ENCODE assay signal across 8 cellular contexts in genomic region chr6:129860901-129861665, GRCh38. TPM values are rescaled to one million over a fixed set of nuclear protein-coding genes. Genes with fewer than 3 reads are reported as not detected.
DNase-seq lines count a peak whose midpoint lies in the region; ATAC-seq, FAIRE-seq and TF ChIP-seq lines count a peak whose summit lies in the region.

TSS of gene TMEM244 (minus strand) at chr6:129861315. CDS start at chr6:129861188, 127 bp downstream.

- H3K4me1 ChIP-seq in HepG2 (ENCODE audit: insufficient read depth, low read length), result no peaks in the 10 kb centered on the region

- intact Hi-C loops in HepG2 (cut with micrococcal nuclease; ENCODE audit: unreplicated experiment), result no loop called here

- no peaks in the 10 kb centered on the region for H4K20me1 ChIP-seq in HepG2 (ENCODE audit: insufficient read depth, low read length)

- TF ChIP-seq CTCF in AG09319 (IDR thresholded peaks at IDR 0.05; ENCODE audit: low read depth, low read length) (no peak), WI38 (IDR thresholded peaks at IDR 0.05; ENCODE audit: low read depth, low read length) (no peak), glutamatergic neuron (IDR thresholded peaks at IDR 0.05; ENCODE audit: partially characterized antibody, unreplicated experiment) (no peak), HepG2 (CRISPR knock-in tag; IDR thresholded peaks at IDR 0.05) (no peak)

- no peaks in the 10 kb centered on the region for H3K79me2 ChIP-seq in HepG2 (ENCODE audit: insufficient read depth, low read length)

- peak within 1 kb of the TSS; percentile 36 for H3K4me3 Mint-ChIP-seq in glutamatergic neuron (ENCODE audit: unreplicated experiment)

- peaks cover 12% of the 10 kb centered on the region for H3K4me1 Mint-ChIP-seq in glutamatergic neuron (ENCODE audit: low read depth, unreplicated experiment)

- no peaks in the 10 kb centered on the region for H3K36me3 Mint-ChIP-seq in glutamatergic neuron (ENCODE audit: unreplicated experiment)

- peak within 1 kb of the TSS; percentile 73 for H3K27ac Mint-ChIP-seq in glutamatergic neuron (ENCODE audit: unreplicated experiment)

- ATAC-seq in GM18868 (IDR thresholded peaks at IDR 0.05; ENCODE audit: unreplicated experiment), result peak; percentile 54
- no peak for ATAC-seq in HG02759 (IDR thresholded peaks at IDR 0.05; ENCODE audit: unreplicated experiment)
- no peak for ATAC-seq in HepG2
- ATAC-seq in GM18502 (IDR thresholded peaks at IDR 0.05; ENCODE audit: poor library complexity, unreplicated experiment), result no peak
- ATAC-seq in GM18498 (IDR thresholded peaks at IDR 0.05; ENCODE audit: unreplicated experiment), result no peak

- in situ Hi-C loops in HepG2 (cut with HindIII; ENCODE audit: extremely low pct_ligation_motif_present, low pct_unique_long_range_greater_than_20kb), result no loop called here

- no peak for FAIRE-seq in HepG2 (lab: Jason Lieb, UNC)

- H3K27me3 Mint-ChIP-seq in glutamatergic neuron (ENCODE audit: unreplicated experiment), result peaks cover 2% of the 10 kb centered on the region

- TF ChIP-seq EP300 in HepG2 (IDR thresholded peaks at IDR 0.05; ENCODE audit: low read depth in 2 of 2, low read length in 2 of 2), result no peak
- no peak for TF ChIP-seq EP300 in HepG2 (CRISPR knock-in tag; IDR thresholded peaks at IDR 0.05; ENCODE audit: borderline replicate concordance)

- DNase-seq in AG09319 (ENCODE audit: extremely low read depth, low read depth) (peak; percentile 42), glutamatergic neuron (no peak), HepG2 (ENCODE audit: low spot score) (no peak)

- BruUV-seq in HepG2 (replicated peaks; lab: Mats Ljungman, UMichigan), result no TSS peak

- POLR2A ChIA-PET in HepG2 (lab: Yijun Ruan, JAX), result no interaction called here

- H3K27ac ChIP-seq in HepG2 (ENCODE audit: extremely low read length, insufficient read depth, low read length), result no peak within 1 kb of the TSS

- H3K27me3 ChIP-seq in HepG2 (ENCODE audit: control insufficient read depth in 1 of 2, insufficient read depth in 2 of 2, low read length in 2 of 2), result no peaks in the 10 kb centered on the region

- H3K9me3 Mint-ChIP-seq in glutamatergic neuron (ENCODE audit: unreplicated experiment), result no peaks in the 10 kb centered on the region

- H3K4me2 ChIP-seq in HepG2 (ENCODE audit: low read depth, low read length), result no peak within 1 kb of the TSS

- no peak for TF ChIP-seq RAD21 in HepG2 (CRISPR knock-in tag; IDR thresholded peaks at IDR 0.05)

- H2AFZ ChIP-seq in HepG2 (ENCODE audit: low read length), result no peak within 1 kb of the TSS

- TF ChIP-seq POLR2A in HepG2 (IDR thresholded peaks at IDR 0.05; ENCODE audit: insufficient read depth in 1 of 2, low read depth in 2 of 2, low read length in 2 of 2), result no peak

- 34% methylated on average over 14 of the region's 14 CpGs for WGBS in HepG2 (ENCODE audit: low lambda C conversion rate)

- no peaks in the 10 kb centered on the region for H3K9me3 ChIP-seq in HepG2 (ENCODE audit: low read length)

- no peak within 1 kb of the TSS for H3K9ac ChIP-seq in HepG2 (ENCODE audit: insufficient read depth, low read depth, low read length)

- CTCF ChIA-PET in HepG2 (lab: Yijun Ruan, JAX; ENCODE audit: low intra/inter-chr PET ratio, low total read pairs), result no interaction called here

- peak within 1 kb of the TSS; percentile 44 for H3K4me3 ChIP-seq in WI38 (ENCODE audit: low read depth, low read length)
- H3K4me3 ChIP-seq in HepG2 (replicated peaks in 1 of 3; ENCODE audit: insufficient read depth in 1 of 3, low read depth in 2 of 3, low read length in 3 of 3), result no peak within 1 kb of the TSS

- H3K36me3 ChIP-seq in HepG2 (replicated peaks in 1 of 2; ENCODE audit: control insufficient read depth in 1 of 2, insufficient read depth in 2 of 2, low read length in 2 of 2), result no peaks in the 10 kb centered on the region

TF ChIP-seq in HepG2, 621 proteins besides CTCF, POLR2A, EP300 and RAD21:
- TF ChIP-seq ZNF839 (CRISPR knock-in tag; IDR thresholded peaks at IDR 0.05; ENCODE audit: borderline replicate concordance) (no peak), HIC2 (CRISPR knock-in tag; IDR thresholded peaks at IDR 0.05; ENCODE audit: low read depth) (no peak), MXD1 (CRISPR knock-in tag; IDR thresholded peaks at IDR 0.05) (no peak)

RNA-seq across cellular contexts. Expression of gene TMEM244, which starts in this region (rescaled TPM):
- total RNA-seq in glutamatergic neuron (ENCODE audit: unreplicated experiment) (not detected), HepG2 (2016; rRNA removed; fragmentation: Illumina TruSeq; extraction: Trizol) (not detected in 2 replicates)
- not detected in 2 replicates for total RNA-seq in HepG2 (2016; cell fraction: cytosol; rRNA removed; fragmentation: Illumina TruSeq; extraction: Trizol; ENCODE audit: low read depth)
- not detected in 2 replicates for total RNA-seq in HepG2 (2016; cell fraction: insoluble cytoplasmic fraction; rRNA removed; fragmentation: Illumina TruSeq; extraction: Trizol)
- not detected in 2 replicates for total RNA-seq in HepG2 (2016; cell fraction: membrane; rRNA removed; fragmentation: Illumina TruSeq; extraction: Trizol)
- total RNA-seq in HepG2 (2016; cell fraction: nucleus; rRNA removed; fragmentation: Illumina TruSeq; extraction: Trizol), result not detected in 2 replicates
- not detected in 2 replicates for polyA plus RNA-seq in HepG2 (2011; rRNA removed)
- polyA plus RNA-seq in HepG2 (2011; cell fraction: cytosol; rRNA removed), result not detected in 2 replicates
- polyA plus RNA-seq in HepG2 (2011; cell fraction: nucleus; rRNA removed), result not detected in 2 replicates
- polyA plus RNA-seq in HepG2 (2012), result not detected in 2 replicates
- not detected in 2 replicates for polyA plus RNA-seq in HepG2 (2016; cell fraction: cytosol; fragmentation: Illumina TruSeq; extraction: Trizol; ENCODE audit: low read depth)
- not detected in 2 replicates for polyA plus RNA-seq in HepG2 (2016; cell fraction: insoluble cytoplasmic fraction; fragmentation: Illumina TruSeq; extraction: Trizol; ENCODE audit: low read depth)
- polyA plus RNA-seq in HepG2 (2016; cell fraction: membrane; fragmentation: Illumina TruSeq; extraction: Trizol; ENCODE audit: low read depth), result not detected in 2 replicates
- polyA plus RNA-seq in HepG2 (2016; cell fraction: nucleus; fragmentation: Illumina TruSeq; extraction: Trizol; ENCODE audit: insufficient read depth, low read depth), result not detected in 2 replicates
- not detected in 2 replicates for polyA minus RNA-seq in HepG2 (2011; rRNA and poly(A)+ RNA removed; ENCODE audit: low replicate concordance)
- not detected in 2 replicates for polyA minus RNA-seq in HepG2 (2011; cell fraction: cytosol; rRNA and poly(A)+ RNA removed)
- polyA minus RNA-seq in HepG2 (2011; cell fraction: nucleus; rRNA and poly(A)+ RNA removed), result not detected in 2 replicates
